1 cellular context compared by ENCODE assay signal in the genomic region with DNA sequence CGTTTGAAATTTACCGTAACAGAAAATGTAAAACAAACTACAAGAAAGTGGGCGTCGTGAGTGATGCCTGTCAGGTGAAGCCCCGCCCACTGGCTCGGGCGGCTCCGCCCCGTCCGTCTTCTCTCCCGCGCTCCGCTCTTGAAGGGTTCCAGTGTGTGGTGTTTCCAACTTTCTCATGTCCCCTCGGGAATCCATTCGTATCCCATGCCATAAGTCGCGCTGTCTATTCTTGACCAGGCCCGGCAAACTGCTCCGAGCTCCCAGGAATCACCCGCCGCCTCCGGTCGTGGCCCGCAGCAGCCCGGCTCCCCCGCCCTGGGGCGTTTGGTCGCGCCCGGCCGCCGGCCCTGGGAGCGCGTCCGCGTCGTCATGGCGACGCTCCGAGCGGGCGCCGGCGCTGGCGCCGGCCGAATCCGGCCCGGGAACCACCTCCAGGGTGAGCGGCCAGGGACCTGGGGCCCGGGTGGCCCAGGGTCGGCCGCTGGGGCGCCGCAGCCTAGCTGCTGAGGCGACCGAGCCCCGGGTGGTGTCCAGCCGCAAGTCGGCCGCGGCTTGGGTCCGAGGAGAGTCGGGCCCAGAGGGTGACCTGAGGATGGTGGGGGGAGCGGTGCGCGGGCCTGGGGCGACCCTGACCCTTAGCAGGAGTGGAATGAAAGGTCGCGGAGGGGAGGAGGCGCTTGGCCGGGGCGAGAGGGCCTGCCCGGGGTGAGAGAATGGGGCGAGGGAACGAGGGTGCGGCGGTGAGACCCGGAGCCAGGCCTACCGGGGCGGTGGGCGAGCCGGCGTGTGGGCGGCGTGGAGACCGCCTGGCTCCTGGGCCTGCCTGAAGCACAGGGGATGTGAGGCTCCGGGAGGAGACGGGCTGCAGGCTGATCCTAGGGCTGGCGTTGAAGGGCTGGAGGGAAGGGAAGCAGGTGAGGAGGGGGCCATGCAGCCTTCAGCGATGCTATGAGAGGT.
TF ChIP-seq lines count a peak whose summit lies in the region.

A gene (plus strand): TSS at position 375 of the 957 bp plus-strand sequence. CDS start 1,683 bp downstream, outside the sequence.

TF ChIP-seq in HepG2, 621 proteins besides CTCF, POLR2A, EP300 and RAD21 (continued from another document and continues in another):
- TF ChIP-seq, protein P1, sequence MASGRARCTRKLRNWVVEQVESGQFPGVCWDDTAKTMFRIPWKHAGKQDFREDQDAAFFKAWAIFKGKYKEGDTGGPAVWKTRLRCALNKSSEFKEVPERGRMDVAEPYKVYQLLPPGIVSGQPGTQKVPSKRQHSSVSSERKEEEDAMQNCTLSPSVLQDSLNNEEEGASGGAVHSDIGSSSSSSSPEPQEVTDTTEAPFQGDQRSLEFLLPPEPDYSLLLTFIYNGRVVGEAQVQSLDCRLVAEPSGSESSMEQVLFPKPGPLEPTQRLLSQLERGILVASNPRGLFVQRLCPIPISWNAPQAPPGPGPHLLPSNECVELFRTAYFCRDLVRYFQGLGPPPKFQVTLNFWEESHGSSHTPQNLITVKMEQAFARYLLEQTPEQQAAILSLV (CRISPR knock-in tag; IDR thresholded peaks at IDR 0.05; ENCODE audit: borderline replicate concordance) = no peak
- TF ChIP-seq RFX5 (IDR thresholded peaks at IDR 0.05; ENCODE audit: low read depth, low read length) (no peak), ZNF747 (CRISPR knock-in tag; IDR thresholded peaks at IDR 0.05; ENCODE audit: borderline replicate concordance) (peak; percentile 58; the same call in 1 of the 2 replicates), ZNF713 (CRISPR knock-in tag; IDR thresholded peaks at IDR 0.05) (no peak), ZNF530 (CRISPR knock-in tag; IDR thresholded peaks at IDR 0.05; ENCODE audit: low read depth) (no peak), SUZ12 (IDR thresholded peaks at IDR 0.05; ENCODE audit: low read depth, low read length) (no peak), TBL1XR1 (IDR thresholded peaks at IDR 0.05; ENCODE audit: borderline replicate concordance, low read length, partially characterized antibody) (peak; percentile 16), FOXP1 (IDR thresholded peaks at IDR 0.05) (no peak), FOXP1 (CRISPR knock-in tag; IDR thresholded peaks at IDR 0.05) (no peak), ZIK1 (CRISPR knock-in tag; IDR thresholded peaks at IDR 0.05; ENCODE audit: borderline replicate concordance, low read depth) (no peak), STAG1 (CRISPR knock-in tag; IDR thresholded peaks at IDR 0.05) (no peak), SMAD9 (CRISPR knock-in tag; IDR thresholded peaks at IDR 0.05) (no peak), SSRP1 (CRISPR knock-in tag; IDR thresholded peaks at IDR 0.05) (no peak), IRX3 (CRISPR knock-in tag; IDR thresholded peaks at IDR 0.05; ENCODE audit: borderline replicate concordance, low read depth) (no peak), ZNF652 (CRISPR knock-in tag; IDR thresholded peaks at IDR 0.05; ENCODE audit: borderline replicate concordance, low read depth) (no peak), KLF12 (CRISPR knock-in tag; IDR thresholded peaks at IDR 0.05; ENCODE audit: borderline replicate concordance) (no peak), ETV5 (CRISPR knock-in tag; IDR thresholded peaks at IDR 0.05; ENCODE audit: borderline replicate concordance) (no peak)
- TF ChIP-seq, protein P2, sequence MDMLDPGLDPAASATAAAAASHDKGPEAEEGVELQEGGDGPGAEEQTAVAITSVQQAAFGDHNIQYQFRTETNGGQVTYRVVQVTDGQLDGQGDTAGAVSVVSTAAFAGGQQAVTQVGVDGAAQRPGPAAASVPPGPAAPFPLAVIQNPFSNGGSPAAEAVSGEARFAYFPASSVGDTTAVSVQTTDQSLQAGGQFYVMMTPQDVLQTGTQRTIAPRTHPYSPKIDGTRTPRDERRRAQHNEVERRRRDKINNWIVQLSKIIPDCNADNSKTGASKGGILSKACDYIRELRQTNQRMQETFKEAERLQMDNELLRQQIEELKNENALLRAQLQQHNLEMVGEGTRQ (IDR thresholded peaks at IDR 0.05; ENCODE audit: low read depth, low read length) = 0 out of 2 replicates have a peak, but pooled peaks have one; percentile 15
- TF ChIP-seq, protein P2 (CRISPR knock-in tag; IDR thresholded peaks at IDR 0.05; ENCODE audit: borderline replicate concordance) = peak; percentile 29; the same call in 1 of the 2 replicates
- TF ChIP-seq, protein P3, sequence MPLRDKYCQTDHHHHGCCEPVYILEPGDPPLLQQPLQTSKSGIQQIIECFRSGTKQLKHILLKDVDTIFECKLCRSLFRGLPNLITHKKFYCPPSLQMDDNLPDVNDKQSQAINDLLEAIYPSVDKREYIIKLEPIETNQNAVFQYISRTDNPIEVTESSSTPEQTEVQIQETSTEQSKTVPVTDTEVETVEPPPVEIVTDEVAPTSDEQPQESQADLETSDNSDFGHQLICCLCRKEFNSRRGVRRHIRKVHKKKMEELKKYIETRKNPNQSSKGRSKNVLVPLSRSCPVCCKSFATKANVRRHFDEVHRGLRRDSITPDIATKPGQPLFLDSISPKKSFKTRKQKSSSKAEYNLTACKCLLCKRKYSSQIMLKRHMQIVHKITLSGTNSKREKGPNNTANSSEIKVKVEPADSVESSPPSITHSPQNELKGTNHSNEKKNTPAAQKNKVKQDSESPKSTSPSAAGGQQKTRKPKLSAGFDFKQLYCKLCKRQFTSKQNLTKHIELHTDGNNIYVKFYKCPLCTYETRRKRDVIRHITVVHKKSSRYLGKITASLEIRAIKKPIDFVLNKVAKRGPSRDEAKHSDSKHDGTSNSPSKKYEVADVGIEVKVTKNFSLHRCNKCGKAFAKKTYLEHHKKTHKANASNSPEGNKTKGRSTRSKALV (CRISPR knock-in tag; IDR thresholded peaks at IDR 0.05) = no peak
- TF ChIP-seq, protein P4, sequence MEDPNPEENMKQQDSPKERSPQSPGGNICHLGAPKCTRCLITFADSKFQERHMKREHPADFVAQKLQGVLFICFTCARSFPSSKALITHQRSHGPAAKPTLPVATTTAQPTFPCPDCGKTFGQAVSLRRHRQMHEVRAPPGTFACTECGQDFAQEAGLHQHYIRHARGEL (CRISPR knock-in tag; IDR thresholded peaks at IDR 0.05) = no peak
- TF ChIP-seq, protein P5, sequence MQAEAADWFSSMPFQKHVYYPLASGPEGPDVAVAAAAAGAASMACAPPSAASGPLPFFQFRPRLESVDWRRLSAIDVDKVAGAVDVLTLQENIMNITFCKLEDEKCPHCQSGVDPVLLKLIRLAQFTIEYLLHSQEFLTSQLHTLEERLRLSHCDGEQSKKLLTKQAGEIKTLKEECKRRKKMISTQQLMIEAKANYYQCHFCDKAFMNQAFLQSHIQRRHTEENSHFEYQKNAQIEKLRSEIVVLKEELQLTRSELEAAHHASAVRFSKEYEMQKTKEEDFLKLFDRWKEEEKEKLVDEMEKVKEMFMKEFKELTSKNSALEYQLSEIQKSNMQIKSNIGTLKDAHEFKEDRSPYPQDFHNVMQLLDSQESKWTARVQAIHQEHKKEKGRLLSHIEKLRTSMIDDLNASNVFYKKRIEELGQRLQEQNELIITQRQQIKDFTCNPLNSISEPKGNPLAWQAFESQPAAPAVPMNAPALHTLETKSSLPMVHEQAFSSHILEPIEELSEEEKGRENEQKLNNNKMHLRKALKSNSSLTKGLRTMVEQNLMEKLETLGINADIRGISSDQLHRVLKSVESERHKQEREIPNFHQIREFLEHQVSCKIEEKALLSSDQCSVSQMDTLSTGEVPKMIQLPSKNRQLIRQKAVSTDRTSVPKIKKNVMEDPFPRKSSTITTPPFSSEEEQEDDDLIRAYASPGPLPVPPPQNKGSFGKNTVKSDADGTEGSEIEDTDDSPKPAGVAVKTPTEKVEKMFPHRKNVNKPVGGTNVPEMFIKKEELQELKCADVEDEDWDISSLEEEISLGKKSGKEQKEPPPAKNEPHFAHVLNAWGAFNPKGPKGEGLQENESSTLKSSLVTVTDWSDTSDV (CRISPR knock-in tag; IDR thresholded peaks at IDR 0.05) = no peak
- TF ChIP-seq, protein P6, sequence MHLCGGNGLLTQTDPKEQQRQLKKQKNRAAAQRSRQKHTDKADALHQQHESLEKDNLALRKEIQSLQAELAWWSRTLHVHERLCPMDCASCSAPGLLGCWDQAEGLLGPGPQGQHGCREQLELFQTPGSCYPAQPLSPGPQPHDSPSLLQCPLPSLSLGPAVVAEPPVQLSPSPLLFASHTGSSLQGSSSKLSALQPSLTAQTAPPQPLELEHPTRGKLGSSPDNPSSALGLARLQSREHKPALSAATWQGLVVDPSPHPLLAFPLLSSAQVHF (CRISPR knock-in tag; IDR thresholded peaks at IDR 0.05) = no peak
- TF ChIP-seq, protein P7, sequence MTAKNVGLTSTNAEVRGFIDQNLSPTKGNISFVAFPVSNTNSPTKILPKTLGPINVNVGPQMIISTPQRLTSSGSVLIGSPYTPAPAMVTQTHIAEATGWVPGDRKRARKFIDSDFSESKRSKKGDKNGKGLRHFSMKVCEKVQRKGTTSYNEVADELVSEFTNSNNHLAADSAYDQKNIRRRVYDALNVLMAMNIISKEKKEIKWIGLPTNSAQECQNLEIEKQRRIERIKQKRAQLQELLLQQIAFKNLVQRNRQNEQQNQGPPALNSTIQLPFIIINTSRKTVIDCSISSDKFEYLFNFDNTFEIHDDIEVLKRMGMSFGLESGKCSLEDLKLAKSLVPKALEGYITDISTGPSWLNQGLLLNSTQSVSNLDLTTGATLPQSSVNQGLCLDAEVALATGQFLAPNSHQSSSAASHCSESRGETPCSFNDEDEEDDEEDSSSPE (CRISPR knock-in tag; IDR thresholded peaks at IDR 0.05) = peak; percentile 60; the same call in 1 of the 2 replicates
- TF ChIP-seq, protein P8, sequence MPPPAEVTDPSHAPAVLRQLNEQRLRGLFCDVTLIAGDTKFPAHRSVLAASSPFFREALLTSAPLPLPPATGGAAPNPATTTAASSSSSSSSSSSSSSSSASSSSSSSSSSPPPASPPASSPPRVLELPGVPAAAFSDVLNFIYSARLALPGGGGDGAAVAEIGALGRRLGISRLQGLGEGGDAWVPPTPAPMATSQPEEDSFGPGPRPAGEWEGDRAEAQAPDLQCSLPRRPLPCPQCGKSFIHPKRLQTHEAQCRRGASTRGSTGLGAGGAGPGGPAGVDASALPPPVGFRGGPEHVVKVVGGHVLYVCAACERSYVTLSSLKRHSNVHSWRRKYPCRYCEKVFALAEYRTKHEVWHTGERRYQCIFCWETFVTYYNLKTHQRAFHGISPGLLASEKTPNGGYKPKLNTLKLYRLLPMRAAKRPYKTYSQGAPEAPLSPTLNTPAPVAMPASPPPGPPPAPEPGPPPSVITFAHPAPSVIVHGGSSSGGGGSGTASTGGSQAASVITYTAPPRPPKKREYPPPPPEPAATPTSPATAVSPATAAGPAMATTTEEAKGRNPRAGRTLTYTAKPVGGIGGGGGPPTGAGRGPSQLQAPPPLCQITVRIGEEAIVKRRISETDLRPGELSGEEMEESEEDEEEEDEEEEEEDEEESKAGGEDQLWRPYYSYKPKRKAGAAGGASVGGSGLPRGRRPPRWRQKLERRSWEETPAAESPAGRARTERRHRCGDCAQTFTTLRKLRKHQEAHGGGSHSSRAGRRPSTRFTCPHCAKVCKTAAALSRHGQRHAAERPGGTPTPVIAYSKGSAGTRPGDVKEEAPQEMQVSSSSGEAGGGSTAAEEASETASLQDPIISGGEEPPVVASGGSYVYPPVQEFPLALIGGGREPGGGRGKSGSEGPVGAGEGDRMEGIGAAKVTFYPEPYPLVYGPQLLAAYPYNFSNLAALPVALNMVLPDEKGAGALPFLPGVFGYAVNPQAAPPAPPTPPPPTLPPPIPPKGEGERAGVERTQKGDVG (CRISPR knock-in tag; IDR thresholded peaks at IDR 0.05; ENCODE audit: borderline replicate concordance) = no peak
- TF ChIP-seq, protein P9, sequence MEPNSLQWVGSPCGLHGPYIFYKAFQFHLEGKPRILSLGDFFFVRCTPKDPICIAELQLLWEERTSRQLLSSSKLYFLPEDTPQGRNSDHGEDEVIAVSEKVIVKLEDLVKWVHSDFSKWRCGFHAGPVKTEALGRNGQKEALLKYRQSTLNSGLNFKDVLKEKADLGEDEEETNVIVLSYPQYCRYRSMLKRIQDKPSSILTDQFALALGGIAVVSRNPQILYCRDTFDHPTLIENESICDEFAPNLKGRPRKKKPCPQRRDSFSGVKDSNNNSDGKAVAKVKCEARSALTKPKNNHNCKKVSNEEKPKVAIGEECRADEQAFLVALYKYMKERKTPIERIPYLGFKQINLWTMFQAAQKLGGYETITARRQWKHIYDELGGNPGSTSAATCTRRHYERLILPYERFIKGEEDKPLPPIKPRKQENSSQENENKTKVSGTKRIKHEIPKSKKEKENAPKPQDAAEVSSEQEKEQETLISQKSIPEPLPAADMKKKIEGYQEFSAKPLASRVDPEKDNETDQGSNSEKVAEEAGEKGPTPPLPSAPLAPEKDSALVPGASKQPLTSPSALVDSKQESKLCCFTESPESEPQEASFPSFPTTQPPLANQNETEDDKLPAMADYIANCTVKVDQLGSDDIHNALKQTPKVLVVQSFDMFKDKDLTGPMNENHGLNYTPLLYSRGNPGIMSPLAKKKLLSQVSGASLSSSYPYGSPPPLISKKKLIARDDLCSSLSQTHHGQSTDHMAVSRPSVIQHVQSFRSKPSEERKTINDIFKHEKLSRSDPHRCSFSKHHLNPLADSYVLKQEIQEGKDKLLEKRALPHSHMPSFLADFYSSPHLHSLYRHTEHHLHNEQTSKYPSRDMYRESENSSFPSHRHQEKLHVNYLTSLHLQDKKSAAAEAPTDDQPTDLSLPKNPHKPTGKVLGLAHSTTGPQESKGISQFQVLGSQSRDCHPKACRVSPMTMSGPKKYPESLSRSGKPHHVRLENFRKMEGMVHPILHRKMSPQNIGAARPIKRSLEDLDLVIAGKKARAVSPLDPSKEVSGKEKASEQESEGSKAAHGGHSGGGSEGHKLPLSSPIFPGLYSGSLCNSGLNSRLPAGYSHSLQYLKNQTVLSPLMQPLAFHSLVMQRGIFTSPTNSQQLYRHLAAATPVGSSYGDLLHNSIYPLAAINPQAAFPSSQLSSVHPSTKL (CRISPR knock-in tag; IDR thresholded peaks at IDR 0.05) = no peak; the same call in 1 of the 2 replicates
- TF ChIP-seq, protein P10, sequence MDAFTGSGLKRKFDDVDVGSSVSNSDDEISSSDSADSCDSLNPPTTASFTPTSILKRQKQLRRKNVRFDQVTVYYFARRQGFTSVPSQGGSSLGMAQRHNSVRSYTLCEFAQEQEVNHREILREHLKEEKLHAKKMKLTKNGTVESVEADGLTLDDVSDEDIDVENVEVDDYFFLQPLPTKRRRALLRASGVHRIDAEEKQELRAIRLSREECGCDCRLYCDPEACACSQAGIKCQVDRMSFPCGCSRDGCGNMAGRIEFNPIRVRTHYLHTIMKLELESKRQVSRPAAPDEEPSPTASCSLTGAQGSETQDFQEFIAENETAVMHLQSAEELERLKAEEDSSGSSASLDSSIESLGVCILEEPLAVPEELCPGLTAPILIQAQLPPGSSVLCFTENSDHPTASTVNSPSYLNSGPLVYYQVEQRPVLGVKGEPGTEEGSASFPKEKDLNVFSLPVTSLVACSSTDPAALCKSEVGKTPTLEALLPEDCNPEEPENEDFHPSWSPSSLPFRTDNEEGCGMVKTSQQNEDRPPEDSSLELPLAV (CRISPR knock-in tag; conservative IDR thresholded peaks at IDR 0.05; ENCODE audit: low read depth) = no peak
